ENCODE assay signal across 11 cellular contexts in genomic region chr7:25895792-25896171, GRCh38.
DNase-seq lines count a peak whose midpoint lies in the region; ATAC-seq and TF ChIP-seq lines count a peak whose summit lies in the region.
"Had no signal": no experiment of that assay in that cellular context is flagged by ENCODE, and none has a peak within 500 bp of the region (broad histone marks: within the 10 kb centered on the region; RNA-seq: fewer than 3 reads in every experiment).

No MANE protein-coding gene starts in this region.

- H3K27ac Mint-ChIP-seq in CD4-positive, CD25-positive, alpha-beta regulatory T cell: no peak overlapping the region
- H3K27ac Mint-ChIP-seq: HFFc6 had no signal

- DNase-seq in CD4-positive, CD25-positive, alpha-beta regulatory T cell: no peak
- no peak for DNase-seq in NCI-H510A (lab: John Stamatoyannopoulos, UW)
- no peak for DNase-seq in cerebellar nuclear complex (lab: John Stamatoyannopoulos, UW)
- DNase-seq: HFFc6, NCI-H446 had no signal

- H3K4me1 Mint-ChIP-seq in CD4-positive, CD25-positive, alpha-beta regulatory T cell: peaks cover 4 to 30% (median 13%) of the 10 kb centered on the region in 4 donors

- no peaks in the 10 kb centered on the region for H3K36me3 Mint-ChIP-seq in CD4-positive, CD25-positive, alpha-beta regulatory T cell

- H3K9ac ChIP-seq in neural cell (ENCODE audit: low read length): no peak overlapping the region

- TF ChIP-seq CTCF in neural cell (IDR thresholded peaks at IDR 0.05; ENCODE audit: poor library complexity, severe bottlenecking): no peak

- H3K27me3 ChIP-seq in CD4-positive, CD25-positive, alpha-beta regulatory T cell (ENCODE audit: control insufficient read depth, insufficient read depth, low read length): peaks cover 2% of the 10 kb centered on the region
- H3K27me3 ChIP-seq in ectodermal cell (ENCODE audit: control insufficient read depth, insufficient read depth, low read length, poor library complexity, severe bottlenecking) (peaks cover 4% of the 10 kb centered on the region), neural cell (ENCODE audit: insufficient read depth, low read depth, low read length) (peaks cover 13% of the 10 kb centered on the region)

- H3K27me3 Mint-ChIP-seq in CD4-positive, CD25-positive, alpha-beta regulatory T cell: peaks cover 6% of the 10 kb centered on the region

- peaks cover 15% of the 10 kb centered on the region for H3K4me1 ChIP-seq in CD4-positive, CD25-positive, alpha-beta regulatory T cell (ENCODE audit: control insufficient read depth, insufficient read depth, low read length, poor library complexity, severe bottlenecking)
- H3K4me1 ChIP-seq in ectodermal cell (ENCODE audit: control insufficient read depth, insufficient read depth, low read length): no peaks in the 10 kb centered on the region

- TF ChIP-seq RAD21 in neural cell (conservative IDR thresholded peaks at IDR 0.05): no peak

- no peak for TF ChIP-seq EP300 in neural cell (conservative IDR thresholded peaks at IDR 0.05; ENCODE audit: poor library complexity, severe bottlenecking)

- no peaks in the 10 kb centered on the region for H3F3A ChIP-seq in neural cell (ENCODE audit: insufficient read depth, low read length, poor library complexity, severe bottlenecking)

- H3K9me2 ChIP-seq in neural cell (ENCODE audit: insufficient read depth, low read length): no peaks in the 10 kb centered on the region

- H3K9me3 ChIP-seq in CD4-positive, CD25-positive, alpha-beta regulatory T cell (ENCODE audit: control insufficient read depth in 2 of 2, low read length in 2 of 2): no peaks in the 10 kb centered on the region
- H3K9me3 ChIP-seq in ectodermal cell (ENCODE audit: control insufficient read depth, low read length) (no peaks in the 10 kb centered on the region), neural cell (ENCODE audit: low read length) (no peaks in the 10 kb centered on the region)
- H3K9me3 ChIP-seq: left lung had no signal

- H3K9me3 Mint-ChIP-seq in CD4-positive, CD25-positive, alpha-beta regulatory T cell: peaks cover 0 to 4% (median 0%) of the 10 kb centered on the region in 7 donors
- H3K9me3 Mint-ChIP-seq: HFFc6 had no signal

- 25 to 33% methylated on average over 2 to 3 of the region's 6 CpGs for WGBS in ectodermal cell, 2 experiments

- peak overlapping the region in 3 of 4 donors; percentile 40 to 63 (median 49) for H3K4me3 Mint-ChIP-seq in CD4-positive, CD25-positive, alpha-beta regulatory T cell

- H2AFZ ChIP-seq in neural cell (ENCODE audit: low read depth, low read length): no peak overlapping the region

- H3K4me2 ChIP-seq in neural cell (ENCODE audit: low read length): no peak overlapping the region

- H3K27ac ChIP-seq in CD4-positive, CD25-positive, alpha-beta regulatory T cell (ENCODE audit: insufficient read depth, low read length, poor library complexity, severe bottlenecking): no peak overlapping the region
- no peak overlapping the region for H3K27ac ChIP-seq in ectodermal cell (ENCODE audit: insufficient read depth, low read depth, low read length, poor library complexity, severe bottlenecking)
- H3K27ac ChIP-seq in neural cell (ENCODE audit: low read length): no peak overlapping the region
- H3K27ac ChIP-seq: left lung had no signal

- H3K79me2 ChIP-seq in neural cell (replicated peaks; ENCODE audit: insufficient read depth, low read length): no peaks in the 10 kb centered on the region

- no peaks in the 10 kb centered on the region for H3K36me3 ChIP-seq in CD4-positive, CD25-positive, alpha-beta regulatory T cell (ENCODE audit: control insufficient read depth, insufficient read depth, low read length)
- H3K36me3 ChIP-seq in ectodermal cell (ENCODE audit: control insufficient read depth, insufficient read depth, low read length) (no peaks in the 10 kb centered on the region), neural cell (ENCODE audit: insufficient read depth, low read length) (no peaks in the 10 kb centered on the region)
- H3K36me3 ChIP-seq: left lung had no signal

- H4K20me1 ChIP-seq in neural cell (ENCODE audit: insufficient read depth): no peaks in the 10 kb centered on the region

- H3K4me3 ChIP-seq in CD4-positive, CD25-positive, alpha-beta regulatory T cell (ENCODE audit: low read depth, low read length): no peak overlapping the region
- H3K4me3 ChIP-seq in ectodermal cell (ENCODE audit: insufficient read depth, low read depth, low read length) (peak overlapping the region; percentile 42), neural cell (ENCODE audit: low read length) (peak overlapping the region; percentile 54)

- no peak for ATAC-seq in CD4-positive, CD25-positive, alpha-beta regulatory T cell (ENCODE audit: low read depth in 2 of 2)
- ATAC-seq in HG03460 (IDR thresholded peaks at IDR 0.05; ENCODE audit: unreplicated experiment) (peak; percentile 14), GM21576 (IDR thresholded peaks at IDR 0.05; ENCODE audit: unreplicated experiment) (no peak), HG02798 (IDR thresholded peaks at IDR 0.05; ENCODE audit: poor library complexity, unreplicated experiment) (no peak)

TF ChIP-seq in neural cell, 6 proteins besides CTCF, POLR2A, EP300 and RAD21:
- TF ChIP-seq MXI1 (conservative IDR thresholded peaks at IDR 0.05; ENCODE audit: poor library complexity, severe bottlenecking) (no peak), TAF1 (IDR thresholded peaks at IDR 0.05; ENCODE audit: low read depth) (no peak), POLR2AphosphoS5 (IDR thresholded peaks at IDR 0.05) (no peak), SMC3 (conservative IDR thresholded peaks at IDR 0.05; ENCODE audit: poor library complexity) (no peak), EZH2 (IDR thresholded peaks at IDR 0.05; ENCODE audit: borderline replicate concordance, insufficient read depth, low read length, poor library complexity, severe bottlenecking) (no peak), REST (IDR thresholded peaks at IDR 0.05; ENCODE audit: borderline replicate concordance) (no peak)
